ENCODE assay signal across 8 cellular contexts in genomic region chr14:31419179-31420012, GRCh38. TPM values are rescaled to one million over a fixed set of nuclear protein-coding genes. Genes with fewer than 3 reads are reported as not detected.
DNase-seq lines count a peak whose midpoint lies in the region; ATAC-seq and TF ChIP-seq lines count a peak whose summit lies in the region.

No MANE protein-coding gene starts in this region.

- intact Hi-C loops in prostate gland (cut with DNase I), result no loop called here

- H3K4me3 ChIP-seq in SJCRH30 (peak overlapping the region; percentile 89), fibroblast of lung (replicated peaks in 1 of 4; ENCODE audit: control extremely low read depth in 1 of 4, insufficient read depth in 1 of 4, low read depth in 3 of 4, low read length in 4 of 4) (peak overlapping the region; percentile 77 to 100 (median 90)), prostate gland (peak overlapping the region; percentile 72 to 90)

- H3K36me3 ChIP-seq in SJCRH30, result no peaks in the 10 kb centered on the region
- no peaks in the 10 kb centered on the region for H3K36me3 ChIP-seq in fibroblast of lung (ENCODE audit: control insufficient read depth, insufficient read depth, low read length)
- no peaks in the 10 kb centered on the region for H3K36me3 ChIP-seq in prostate gland

- 6% methylated on average over 15 of the region's 15 CpGs for WGBS in prostate gland

- no peaks in the 10 kb centered on the region for H3K9me3 ChIP-seq in SJCRH30 (replicated peaks)
- no peaks in the 10 kb centered on the region for H3K9me3 ChIP-seq in fibroblast of lung (ENCODE audit: control insufficient read depth, insufficient read depth, low read depth, low read length)
- no peaks in the 10 kb centered on the region for H3K9me3 ChIP-seq in prostate gland

- TF ChIP-seq POLR2A in prostate gland (IDR thresholded peaks at IDR 0.05), result no peak

- DNase-seq in NCI-H82 (lab: John Stamatoyannopoulos, UW) (peak; percentile 20), NCI-H82 treated with DMSO at 0.1 percent for 48 hours (lab: John Stamatoyannopoulos, UW; ENCODE audit: unreplicated experiment) (no peak), SJCRH30 (peak in 1 of 2 experiments; percentile 65), fibroblast of lung (ENCODE audit: low read depth in 2 of 2) (peak; percentile 51 to 52), prostate gland (ENCODE audit: low spot score) (no peak), midbrain (lab: John Stamatoyannopoulos, UW) (no peak), NCI-H187 treated with DMSO at 0.1 percent for 48 hours (lab: John Stamatoyannopoulos, UW) (no peak)

- no peak for TF ChIP-seq CTCF in fibroblast of lung (conservative IDR thresholded peaks at IDR 0.05 in 1 of 2, IDR thresholded peaks at IDR 0.05 in 1 of 2; ENCODE audit: low read depth in 1 of 2, low read length in 2 of 2)
- no peak for TF ChIP-seq CTCF in prostate gland (IDR thresholded peaks at IDR 0.05)

- H3K4me2 ChIP-seq in fibroblast of lung (ENCODE audit: extremely low read depth, insufficient read depth, low read length), result peak overlapping the region; percentile 97

- no peaks in the 10 kb centered on the region for H4K20me1 ChIP-seq in fibroblast of lung (ENCODE audit: control insufficient read depth, extremely low read depth, insufficient read depth, low read length)

- H3K4me1 ChIP-seq in SJCRH30, result peaks cover 7% of the 10 kb centered on the region
- peaks cover under 1% of the 10 kb centered on the region for H3K4me1 ChIP-seq in fibroblast of lung (ENCODE audit: control insufficient read depth, extremely low read depth, insufficient read depth, low read length)
- no peaks in the 10 kb centered on the region for H3K4me1 ChIP-seq in prostate gland (replicated peaks)

- no peak for ATAC-seq in HG02938 (IDR thresholded peaks at IDR 0.05; ENCODE audit: unreplicated experiment)

- H3K27ac ChIP-seq in SJCRH30, result peak overlapping the region; percentile 23
- peak overlapping the region; percentile 88 for H3K27ac ChIP-seq in fibroblast of lung (ENCODE audit: insufficient read depth, low read length)
- peak overlapping the region; percentile 77 to 79 for H3K27ac ChIP-seq in prostate gland

- peaks cover 43% of the 10 kb centered on the region for H3K79me2 ChIP-seq in fibroblast of lung (ENCODE audit: control insufficient read depth, insufficient read depth, low read length)

- peak overlapping the region; percentile 70 for H2AFZ ChIP-seq in fibroblast of lung (ENCODE audit: low read length)

- H3K9ac ChIP-seq in fibroblast of lung (ENCODE audit: insufficient read depth, low read length), result peak overlapping the region; percentile 89

- H3K27me3 ChIP-seq in SJCRH30 (no peaks in the 10 kb centered on the region), fibroblast of lung (ENCODE audit: control insufficient read depth, insufficient read depth, low read length) (no peaks in the 10 kb centered on the region), prostate gland (replicated peaks; ENCODE audit: insufficient read depth) (no peaks in the 10 kb centered on the region)

RNA-seq across cellular contexts. Expression of gene HEATR5A, which starts 1.0 kb away (rescaled TPM):
- total RNA-seq in SJCRH30 (2014; rRNA removed; shearing (Covaris generic)), result 15.5 and 20.6 TPM in 2 replicates
- total RNA-seq in fibroblast of lung (44.9 and 59.8 TPM in 2 replicates), prostate gland (10 to 100 TPM in 1 of 2 donors, 1 to 10 TPM in 1; 10.0 to 16.3 TPM)
- 28.1 and 45.4 TPM in 2 replicates for polyA plus RNA-seq in fibroblast of lung
- 19.0 and 22.8 TPM in 2 replicates for polyA plus RNA-seq in fibroblast of lung (2012)
- 23.5 and 24.9 TPM in 2 replicates for polyA minus RNA-seq in fibroblast of lung (ENCODE audit: low replicate concordance)

RNA-seq across cellular contexts. Expression of gene DTD2, which starts 37.9 kb away (rescaled TPM):
- 26.3 and 26.4 TPM in 2 replicates for total RNA-seq in SJCRH30 (2014; rRNA removed; shearing (Covaris generic))
- 34.7 and 40.8 TPM in 2 replicates for total RNA-seq in fibroblast of lung
- polyA plus RNA-seq in fibroblast of lung, result 25.1 and 25.4 TPM in 2 replicates
- polyA plus RNA-seq in fibroblast of lung (2012), result 12.6 and 14.5 TPM in 2 replicates
- polyA minus RNA-seq in fibroblast of lung (ENCODE audit: low replicate concordance), result 3.1 and 4.1 TPM in 2 replicates
- total RNA-seq in prostate gland, result 10 to 100 TPM; 32.0 to 41.1 TPM

Comparison
In these comparisons a context has a peak if more than half of its experiments do, and no peak if none do; other contexts are left out.
1. DNase-seq: peak in NCI-H82 (single experiment) and fibroblast of lung (2 of 2); none in NCI-H82 treated with DMSO at 0.1 percent for 48 hours (single experiment), prostate gland (single experiment), midbrain (single experiment) and NCI-H187 treated with DMSO at 0.1 percent for 48 hours (single experiment).
2. H3K27ac ChIP-seq: peak in every context shown above with its lines; median percentile 88 in fibroblast of lung; 78 in prostate gland; 23 in SJCRH30.
3. Peak in every context shown above with its lines, with median percentiles within 50 percentile points of each other: H3K4me3 ChIP-seq.